ENCODE assay signal across 8 cellular contexts in genomic region chr2:64273524-64274398, GRCh38.
DNase-seq lines count a peak whose midpoint lies in the region; ATAC-seq and TF ChIP-seq lines count a peak whose summit lies in the region.

No MANE protein-coding gene starts in this region.

- peaks cover 17% of the 10 kb centered on the region for H3K4me1 ChIP-seq in CD4-positive, alpha-beta memory T cell (ENCODE audit: insufficient read depth, low read length)

- no peaks in the 10 kb centered on the region for H3K9me3 ChIP-seq in CD4-positive, alpha-beta memory T cell (ENCODE audit: control insufficient read depth in 1 of 2, low read length in 2 of 2)

- no peaks in the 10 kb centered on the region for H3K36me3 ChIP-seq in CD4-positive, alpha-beta memory T cell (ENCODE audit: insufficient read depth, low read length)

- intact Hi-C loops in CD4-positive, alpha-beta memory T cell (cut with micrococcal nuclease) = no loop called here

- no peak overlapping the region for H3K27ac ChIP-seq in CD4-positive, alpha-beta memory T cell (ENCODE audit: low read depth, low read length)

- H3K4me1 Mint-ChIP-seq in CD4-positive, alpha-beta memory T cell = peaks cover 17 to 23% (median 19%) of the 10 kb centered on the region in 4 donors
- H3K4me1 Mint-ChIP-seq in effector memory CD8-positive, alpha-beta T cell (ENCODE audit: low read depth in 2 of 2) = peaks cover 3 to 4% of the 10 kb centered on the region in 2 donors

- CTCF ChIA-PET in CD4-positive, alpha-beta memory T cell (lab: Charles Lee; ENCODE audit: partially characterized antibody) = no interaction called here

- peaks cover 0 to 9% (median under 1%) of the 10 kb centered on the region in 8 donors for H3K9me3 Mint-ChIP-seq in CD4-positive, alpha-beta memory T cell
- peaks cover 4 to 7% of the 10 kb centered on the region in 2 donors for H3K9me3 Mint-ChIP-seq in effector memory CD8-positive, alpha-beta T cell

- H3K27me3 Mint-ChIP-seq in CD4-positive, alpha-beta memory T cell = peaks cover 0 to 2% of the 10 kb centered on the region in 2 donors
- no peaks in the 10 kb centered on the region for H3K27me3 Mint-ChIP-seq in effector memory CD8-positive, alpha-beta T cell

- no peak for ATAC-seq in effector memory CD8-positive, alpha-beta T cell (replicated peaks)
- ATAC-seq in HG03520 (IDR thresholded peaks at IDR 0.05; ENCODE audit: unreplicated experiment) = no peak

- no peak for DNase-seq in CD4-positive, alpha-beta memory T cell
- DNase-seq in NOMO-1 (lab: John Stamatoyannopoulos, UW; ENCODE audit: unreplicated experiment in 2 of 2) = peak; percentile 58 to 79
- peak; percentile 52 for DNase-seq in dedifferentiated amniotic fluid mesenchymal stem cell (ENCODE audit: extremely low spot score)
- DNase-seq in midbrain (lab: John Stamatoyannopoulos, UW) = peak; percentile 43
- no peak for DNase-seq in effector memory CD8-positive, alpha-beta T cell
- no peak for DNase-seq in NCI-H1694 treated with DMSO at 0.1 percent for 48 hours (lab: John Stamatoyannopoulos, UW)
- DNase-seq in GM20000 (ENCODE audit: low spot score) = no peak

- H3K4me3 Mint-ChIP-seq in CD4-positive, alpha-beta memory T cell = peak overlapping the region in 1 of 8 donors; percentile 20
- no peak overlapping the region for H3K4me3 Mint-ChIP-seq in effector memory CD8-positive, alpha-beta T cell

- no peak for TF ChIP-seq CTCF in GM20000 (IDR thresholded peaks at IDR 0.05; ENCODE audit: extremely low read depth, missing control alignments)

- H3K27me3 ChIP-seq in CD4-positive, alpha-beta memory T cell (ENCODE audit: insufficient read depth, low read length) = no peaks in the 10 kb centered on the region

- POLR2A ChIA-PET in CD4-positive, alpha-beta memory T cell (lab: Charles Lee; ENCODE audit: partially characterized antibody) = no interaction called here

- H3K36me3 Mint-ChIP-seq in CD4-positive, alpha-beta memory T cell = peaks cover 0 to 5% of the 10 kb centered on the region in 2 donors
- no peaks in the 10 kb centered on the region for H3K36me3 Mint-ChIP-seq in effector memory CD8-positive, alpha-beta T cell (ENCODE audit: insufficient read depth)

- H3K27ac Mint-ChIP-seq in CD4-positive, alpha-beta memory T cell = peak overlapping the region in 5 of 7 donors; percentile 21 to 70 (median 40)
- peak overlapping the region in 1 of 2 donors; percentile 14 for H3K27ac Mint-ChIP-seq in effector memory CD8-positive, alpha-beta T cell

- H3K4me3 ChIP-seq in CD4-positive, alpha-beta memory T cell (ENCODE audit: low read length in 2 of 2) = no peak overlapping the region

Comparison
In these comparisons a context has a peak if more than half of its experiments do, and no peak if none do; other contexts are left out.
1. DNase-seq: peak in NOMO-1 (2 of 2), dedifferentiated amniotic fluid mesenchymal stem cell (single experiment) and midbrain (single experiment); none in CD4-positive, alpha-beta memory T cell (0 of 5), effector memory CD8-positive, alpha-beta T cell (0 of 3), NCI-H1694 treated with DMSO at 0.1 percent for 48 hours (single experiment) and GM20000 (single experiment).